8 cellular contexts compared by ENCODE assay signal in genomic region chr6:34248727-34249468, GRCh38. TPM values are rescaled to one million over a fixed set of nuclear protein-coding genes. Genes with fewer than 3 reads are reported as not detected.
DNase-seq lines count a peak whose midpoint lies in the region; ATAC-seq lines count a peak whose summit lies in the region.

Gene SMIM29, minus strand, starts transcription at chr6:34249006. Its CDS starts 1,215 bp downstream, at chr6:34247791.

- H3K4me3 Mint-ChIP-seq in memory B cell: peak within 1 kb of the TSS; percentile 96

- ATAC-seq in GM19468 (IDR thresholded peaks at IDR 0.05; ENCODE audit: extremely low read depth, unreplicated experiment) (peak; percentile 64), memory B cell (ENCODE audit: low read depth) (peak; percentile 87)

- H3K9me3 Mint-ChIP-seq in memory B cell: no peaks in the 10 kb centered on the region

- peak within 1 kb of the TSS; percentile 98 for H3K27ac Mint-ChIP-seq in memory B cell

- no peaks in the 10 kb centered on the region for H3K27me3 Mint-ChIP-seq in memory B cell

- peaks cover 4% of the 10 kb centered on the region for H3K36me3 Mint-ChIP-seq in memory B cell

- DNase-seq in COLO668 (lab: John Stamatoyannopoulos, UW; ENCODE audit: unreplicated experiment) (peak; percentile 91), HT1080 (ENCODE audit: low read depth) (peak; percentile 90), memory B cell (ENCODE audit: low spot score in 2 of 2) (peak; percentile 98)
- peak; percentile 95 for DNase-seq in NK-92 treated with Interleukin-12 subunit alpha and Interleukin-12 subunit beta, amount 100 ng/mL, for 24 hours (lab: John Stamatoyannopoulos, UW)
- peak; percentile 100 for DNase-seq in activated CD8-positive, alpha-beta memory T cell treated with anti-CD3 and anti-CD28 coated beads for 24 hours
- DNase-seq in effector CD8-positive, alpha-beta T cell (lab: John Stamatoyannopoulos, UW): peak; percentile 97
- DNase-seq in stimulated activated CD8-positive, alpha-beta memory T cell treated with anti-CD3 and anti-CD28 coated beads, Interleukin-12 subunit alpha, Interleukin-12 subunit beta, amount 100 ng/mL, for 1 hour (ENCODE audit: low read depth): peak; percentile 96

- peaks cover 33% of the 10 kb centered on the region for H3K4me1 Mint-ChIP-seq in memory B cell

RNA-seq across cellular contexts. Expression of gene SMIM29, which starts in this region (rescaled TPM):
- 66.1 and 70.6 TPM in 2 replicates for total RNA-seq in HT1080 (2014; rRNA removed; shearing (Covaris generic))
- 93.1 and 101 TPM in 2 replicates for polyA plus RNA-seq in HT1080 (2015; cell fraction: cytosol; rRNA removed)
- polyA plus RNA-seq in HT1080 (2015; cell fraction: nucleus; rRNA removed): 34.9 and 46.3 TPM in 2 replicates

Comparison
In these comparisons a context has a peak if more than half of its experiments do, and no peak if none do; other contexts are left out.
1. Peak in every context shown above with its lines: DNase-seq and ATAC-seq.